18 cellular contexts compared by ENCODE assay signal in the genomic region with DNA sequence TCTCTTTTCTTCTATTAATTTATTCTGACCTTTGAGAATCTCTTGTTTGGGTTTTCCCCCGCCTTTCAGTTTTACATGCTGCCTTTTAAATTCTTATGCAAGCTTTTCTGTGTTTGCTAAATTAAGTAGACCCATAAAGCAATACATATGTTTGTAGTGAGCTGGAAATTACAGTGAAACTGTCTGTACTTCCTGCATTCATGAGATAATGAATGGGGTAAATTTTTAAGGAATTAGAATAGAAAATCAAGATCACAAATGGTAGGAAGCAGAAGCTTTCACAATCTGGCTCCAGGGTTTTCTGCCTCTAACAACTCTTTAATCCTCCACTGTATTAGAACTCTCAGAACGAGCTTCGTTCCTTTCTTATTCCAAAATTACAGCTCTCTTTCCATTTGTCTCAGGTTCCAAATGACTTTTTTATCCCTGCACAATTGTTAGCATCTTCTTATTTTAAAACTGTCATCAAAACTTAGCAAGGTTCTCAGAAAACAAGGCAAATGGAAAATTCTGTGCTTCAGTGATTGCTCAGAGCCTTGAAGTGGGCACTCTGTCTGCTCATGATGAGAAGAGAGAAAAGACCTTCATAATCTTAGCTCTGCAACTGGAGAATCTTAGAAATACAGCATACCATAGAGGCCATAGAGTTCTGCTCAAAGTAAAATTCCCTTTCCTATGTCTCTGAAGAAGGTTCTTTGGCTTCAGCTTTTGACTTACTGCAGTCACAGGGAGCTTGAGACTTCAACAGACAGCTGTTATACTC.
DNase-seq lines count a peak whose midpoint lies in the region; ATAC-seq and TF ChIP-seq lines count a peak whose summit lies in the region.
"Had no signal": no experiment of that assay in that cellular context is flagged by ENCODE, and none has a peak within 500 bp of the region (broad histone marks: within the 10 kb centered on the region; RNA-seq: fewer than 3 reads in every experiment).

No MANE protein-coding gene starts in this region.

- intact Hi-C loops in heart right ventricle (cut with DNase I), result no loop called here

- no peaks in the 10 kb centered on the region for H3K9me3 Mint-ChIP-seq in HFFc6
- H3K9me3 Mint-ChIP-seq: CD4-positive, alpha-beta T cell had no signal

- no peaks in the 10 kb centered on the region for H3K36me3 ChIP-seq in cardiac muscle cell
- no peaks in the 10 kb centered on the region for H3K36me3 ChIP-seq in heart right ventricle
- H3K36me3 ChIP-seq in mesodermal cell (ENCODE audit: control insufficient read depth, insufficient read depth, low read length), result no peaks in the 10 kb centered on the region
- H3K36me3 ChIP-seq: SJCRH30 had no signal

- TF ChIP-seq CTCF in cardiac muscle cell (IDR thresholded peaks at IDR 0.05; ENCODE audit: low read depth, low read length), result no peak
- TF ChIP-seq CTCF in heart right ventricle (IDR thresholded peaks at IDR 0.05), result no peak
- no peak for TF ChIP-seq CTCF in HFFc6 (IDR thresholded peaks at IDR 0.05)
- no peak for TF ChIP-seq CTCF in GM13976 (IDR thresholded peaks at IDR 0.05; ENCODE audit: borderline replicate concordance, control extremely low read depth, extremely low read depth, insufficient read depth, missing control alignments)

- peak overlapping the region; percentile 72; the same call in 1 of the 2 replicates for H3K4me3 Mint-ChIP-seq in HFFc6
- H3K4me3 Mint-ChIP-seq: B cell; CD4-positive, alpha-beta T cell had no signal

- no peak for ATAC-seq in heart right ventricle
- no peak for ATAC-seq in HG02642 (IDR thresholded peaks at IDR 0.05; ENCODE audit: poor library complexity, unreplicated experiment)
- no peak for ATAC-seq in GM18861 (IDR thresholded peaks at IDR 0.05; ENCODE audit: unreplicated experiment)

- peaks cover 2% of the 10 kb centered on the region; the same call in 1 of the 2 replicates for H3K27me3 Mint-ChIP-seq in HFFc6 (ENCODE audit: insufficient read depth)
- H3K27me3 Mint-ChIP-seq: CD4-positive, alpha-beta T cell had no signal

- peak overlapping the region; percentile 8 for H3K27ac ChIP-seq in cardiac muscle cell
- H3K27ac ChIP-seq in heart right ventricle, result no peak overlapping the region
- H3K27ac ChIP-seq in mesodermal cell (ENCODE audit: low read depth, low read length, severe bottlenecking), result peak overlapping the region; percentile 23
- H3K27ac ChIP-seq: PC-9, SJCRH30 had no signal

- no peak for DNase-seq in cardiac muscle cell (ENCODE audit: low read depth in 1 of 2, low spot score in 1 of 2)
- no peak for DNase-seq in heart right ventricle
- DNase-seq in HFFc6, result no peak
- DNase-seq in GM13976 (ENCODE audit: low spot score), result no peak
- DNase-seq: Calu3; CD4-positive, alpha-beta T cell; DMS53; MV-4-11; NCI-H1417; NCI-H1930; NCI-H2171 treated with DMSO at 0.1 percent for 48 hours; NCI-H446 treated with DMSO at 0.1 percent for 48 hours; PC-9; SJCRH30 had no signal

- 78 to 80% methylated on average over 3 of the region's 3 CpGs for WGBS in heart right ventricle, 2 donors
- whole genome bisulfite sequencing in mesodermal cell (ENCODE audit: insufficient coverage in 2 of 2), 2 experiments, result 79 to 82% methylated on average over 2 of the region's 3 CpGs

- H3K9me3 ChIP-seq in cardiac muscle cell (ENCODE audit: low read depth) (no peaks in the 10 kb centered on the region), heart right ventricle (peaks cover 0 to 13% (median 0%) of the 10 kb centered on the region in 11 donors), mesodermal cell (ENCODE audit: control insufficient read depth, low read length) (no peaks in the 10 kb centered on the region)

- H3K4me1 Mint-ChIP-seq in HFFc6 (ENCODE audit: low read depth), result peaks cover 17% of the 10 kb centered on the region
- H3K4me1 Mint-ChIP-seq: B cell had no signal

- in situ Hi-C loops in GM13976 (cut with MboI; ENCODE audit: low sequenced_read_pairs, unreplicated experiment), result loop anchor here (25.0 kb wide), 1 partner anchor 291 kb away; no protein-coding TSS in a partner anchor

- no peak overlapping the region for H3K27ac Mint-ChIP-seq in HFFc6
- H3K27ac Mint-ChIP-seq: B cell; CD4-positive, alpha-beta T cell had no signal

- H3K27me3 ChIP-seq in cardiac muscle cell (no peaks in the 10 kb centered on the region), heart right ventricle (peaks cover 0 to 25% (median 0%) of the 10 kb centered on the region in 7 donors)
- H3K27me3 ChIP-seq: SJCRH30 had no signal

- H3K36me3 Mint-ChIP-seq in HFFc6 (ENCODE audit: low read depth), result no peaks in the 10 kb centered on the region

- H3K4me3 ChIP-seq in cardiac muscle cell (no peak overlapping the region), heart right ventricle (no peak overlapping the region), mesodermal cell (ENCODE audit: extremely low read depth, insufficient read depth, low read length, poor library complexity, severe bottlenecking) (no peak overlapping the region)
- H3K4me3 ChIP-seq: PC-9, SJCRH30 had no signal

- peaks cover 8% of the 10 kb centered on the region for H3K4me1 ChIP-seq in cardiac muscle cell (ENCODE audit: low read depth)
- H3K4me1 ChIP-seq in heart right ventricle, result no peaks in the 10 kb centered on the region
- H3K4me1 ChIP-seq in mesodermal cell (ENCODE audit: control insufficient read depth, insufficient read depth, low read length, poor library complexity, severe bottlenecking), result no peaks in the 10 kb centered on the region

Comparison
In these comparisons a context has a peak if more than half of its experiments do, and no peak if none do; other contexts are left out.
1. H3K27ac ChIP-seq: peak in cardiac muscle cell (single experiment) and mesodermal cell (single experiment); none in heart right ventricle (0 of 10).